8 cellular contexts compared by ENCODE assay signal in the genomic region with DNA sequence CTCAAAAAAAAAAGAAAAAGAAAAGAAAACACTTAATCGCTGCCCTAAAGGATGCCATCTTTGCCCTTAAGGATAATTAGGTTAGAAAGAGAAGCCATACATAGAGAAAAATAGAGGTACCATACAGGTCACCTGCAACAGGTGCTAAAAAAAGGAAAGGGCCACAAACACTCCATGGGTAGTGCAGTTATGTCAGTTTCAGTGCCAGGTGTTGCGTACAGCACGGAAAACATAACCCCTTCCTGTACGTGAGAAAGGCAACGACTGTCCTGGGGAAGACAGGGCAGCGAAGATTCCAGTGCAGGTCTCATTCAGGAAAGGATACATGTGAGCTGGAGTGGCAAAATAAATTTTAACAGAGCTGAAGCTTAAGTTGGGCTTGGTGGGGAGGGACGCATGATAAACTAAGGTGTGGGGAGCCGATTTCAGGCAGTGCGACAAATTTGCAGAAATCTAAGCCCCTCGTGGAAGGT. TPM values are rescaled to one million over a fixed set of nuclear protein-coding genes. Genes with fewer than 3 reads are reported as not detected.
A peak's percentile ranks its signal among the peaks of the same experiment; 100 is the strongest.
DNase-seq lines count a peak whose midpoint lies in the region; ATAC-seq, FAIRE-seq and TF ChIP-seq lines count a peak whose summit lies in the region.

No MANE protein-coding gene starts in this region.

- TF ChIP-seq CTCF in HepG2 (CRISPR knock-in tag; IDR thresholded peaks at IDR 0.05) (no peak), tibial artery (IDR thresholded peaks at IDR 0.05) (no peak)

- peaks cover 7% of the 10 kb centered on the region for H3K79me2 ChIP-seq in HepG2 (ENCODE audit: insufficient read depth, low read length)

- DNase-seq in activated T-cell treated with anti-CD3 and anti-CD28 coated beads, Interleukin-2, amount 50 U/mL, for 24 hours, result no peak
- DNase-seq in activated T-cell treated with anti-CD3 and anti-CD28 coated beads, Interleukin-2, amount 50 U/mL, for 48 hours, result no peak
- DNase-seq in HuH-7.5 (ENCODE audit: low spot score), result peak; percentile 39
- DNase-seq in HepG2 (ENCODE audit: low spot score), result no peak
- DNase-seq in tibial artery, result no peak
- no peak for DNase-seq in OCI-M1 (lab: John Stamatoyannopoulos, UW)
- no peak for DNase-seq in activated gamma-delta T cell (lab: John Stamatoyannopoulos, UW)

- H3K9me3 Mint-ChIP-seq in activated T-cell treated with anti-CD3 and anti-CD28 coated beads, Interleukin-2, amount 50 U/mL, for 24 hours, result no peaks in the 10 kb centered on the region

- in situ Hi-C loops in HepG2 (cut with HindIII; ENCODE audit: extremely low pct_ligation_motif_present, low pct_unique_long_range_greater_than_20kb), result no loop called here

- CTCF ChIA-PET in HepG2 (lab: Yijun Ruan, JAX; ENCODE audit: low intra/inter-chr PET ratio, low total read pairs), result no interaction called here

- H3K4me3 ChIP-seq in HepG2 (replicated peaks in 1 of 3; ENCODE audit: insufficient read depth in 1 of 3, low read depth in 2 of 3, low read length in 3 of 3), result peak overlapping the region; percentile 99 to 100 (median 100)
- H3K4me3 ChIP-seq in tibial artery, result peak overlapping the region; percentile 76 to 78

- intact Hi-C loops in HepG2 (cut with micrococcal nuclease; ENCODE audit: unreplicated experiment), result no loop called here
- intact Hi-C loops in tibial artery (cut with DNase I; ENCODE audit: low total_unique reads), result no loop called here

- TF ChIP-seq POLR2A in HepG2 (IDR thresholded peaks at IDR 0.05; ENCODE audit: insufficient read depth in 1 of 2, low read depth in 2 of 2, low read length in 2 of 2), result no peak

- 5% methylated on average over 10 of the region's 10 CpGs for WGBS in HepG2 (ENCODE audit: low lambda C conversion rate)

- no peaks in the 10 kb centered on the region for H3K9me3 ChIP-seq in HepG2 (ENCODE audit: low read length)
- no peaks in the 10 kb centered on the region for H3K9me3 ChIP-seq in tibial artery

- POLR2A ChIA-PET in HepG2 (lab: Yijun Ruan, JAX), result interaction anchor here (0.6 to 2.3 kb wide), 19 partner anchors 8 to 611 kb away, joined by 3 to 43 read pairs (median 5); partner anchors contain the start of genes ATF1, CSRNP2, FIGNL2 and POU6F1

- peak overlapping the region; percentile 97 for H3K4me3 Mint-ChIP-seq in activated T-cell treated with anti-CD3 and anti-CD28 coated beads, Interleukin-2, amount 50 U/mL, for 24 hours

- peak; percentile 40 for FAIRE-seq in HepG2 (lab: Jason Lieb, UNC)

- H3K27ac ChIP-seq in angular gyrus (ENCODE audit: low read depth, low read length), result peak overlapping the region; percentile 100
- H3K27ac ChIP-seq in HepG2 (ENCODE audit: extremely low read length, insufficient read depth, low read length), result peak overlapping the region; percentile 100
- H3K27ac ChIP-seq in tibial artery, result peak overlapping the region; percentile 95 to 99

- TF ChIP-seq RAD21 in HepG2 (CRISPR knock-in tag; IDR thresholded peaks at IDR 0.05), result no peak

- H3K9ac ChIP-seq in HepG2 (ENCODE audit: insufficient read depth, low read depth, low read length), result peak overlapping the region; percentile 100

- peak overlapping the region; percentile 87 for H3K4me2 ChIP-seq in HepG2 (ENCODE audit: low read depth, low read length)

- peaks cover 42% of the 10 kb centered on the region for H3K36me3 Mint-ChIP-seq in activated T-cell treated with anti-CD3 and anti-CD28 coated beads, Interleukin-2, amount 50 U/mL, for 24 hours (ENCODE audit: low read depth)

- no peaks in the 10 kb centered on the region for H3K27me3 Mint-ChIP-seq in activated T-cell treated with anti-CD3 and anti-CD28 coated beads, Interleukin-2, amount 50 U/mL, for 24 hours

- TF ChIP-seq EP300 in HepG2 (IDR thresholded peaks at IDR 0.05; ENCODE audit: low read depth in 2 of 2, low read length in 2 of 2) (no peak), HepG2 (CRISPR knock-in tag; IDR thresholded peaks at IDR 0.05; ENCODE audit: borderline replicate concordance) (no peak)

- no peaks in the 10 kb centered on the region for H4K20me1 ChIP-seq in HepG2 (ENCODE audit: insufficient read depth, low read length)

- no peaks in the 10 kb centered on the region; a peak in 1 of 5 replicates for H3K27me3 ChIP-seq in HepG2 (ENCODE audit: control insufficient read depth in 1 of 2, insufficient read depth in 2 of 2, low read length in 2 of 2)
- no peaks in the 10 kb centered on the region for H3K27me3 ChIP-seq in tibial artery

- H2AFZ ChIP-seq in HepG2 (ENCODE audit: low read length), result peak overlapping the region; percentile 96

- H3K4me1 Mint-ChIP-seq in activated T-cell treated with anti-CD3 and anti-CD28 coated beads, Interleukin-2, amount 50 U/mL, for 24 hours (ENCODE audit: low read depth), result peaks cover 41% of the 10 kb centered on the region

- BruUV-seq in HepG2 (replicated peaks; lab: Mats Ljungman, UMichigan), result no TSS peak

- peak; percentile 17 for ATAC-seq in HepG2

- H3K27ac Mint-ChIP-seq in activated T-cell treated with anti-CD3 and anti-CD28 coated beads, Interleukin-2, amount 50 U/mL, for 24 hours, result peak overlapping the region; percentile 100

- H3K4me1 ChIP-seq in HepG2 (ENCODE audit: insufficient read depth, low read length) (peaks cover 18% of the 10 kb centered on the region), tibial artery (peaks cover 0 to 34% (median 22%) of the 10 kb centered on the region in 4 donors)

- H3K36me3 ChIP-seq in HepG2 (replicated peaks in 1 of 2; ENCODE audit: control insufficient read depth in 1 of 2, insufficient read depth in 2 of 2, low read length in 2 of 2), result peaks cover 8 to 25% of the 10 kb centered on the region in 2 experiments
- H3K36me3 ChIP-seq in tibial artery, result peaks cover 30 to 32% (median 31%) of the 10 kb centered on the region in 3 donors

RNA-seq across cellular contexts. Expression of gene DAZAP2, which starts 0.6 kb away (rescaled TPM):
- 64.5 and 84.2 TPM in 2 replicates for total RNA-seq in HepG2 (2016; rRNA removed; fragmentation: Illumina TruSeq; extraction: Trizol)
- total RNA-seq in HepG2 (2016; cell fraction: cytosol; rRNA removed; fragmentation: Illumina TruSeq; extraction: Trizol; ENCODE audit: low read depth), result 15.2 and 15.6 TPM in 2 replicates
- total RNA-seq in HepG2 (2016; cell fraction: insoluble cytoplasmic fraction; rRNA removed; fragmentation: Illumina TruSeq; extraction: Trizol), result 65.9 and 90.3 TPM in 2 replicates
- 34.3 and 38.1 TPM in 2 replicates for total RNA-seq in HepG2 (2016; cell fraction: membrane; rRNA removed; fragmentation: Illumina TruSeq; extraction: Trizol)
- 34.2 and 36.6 TPM in 2 replicates for total RNA-seq in HepG2 (2016; cell fraction: nucleus; rRNA removed; fragmentation: Illumina TruSeq; extraction: Trizol)
- 222 and 258 TPM in 2 replicates for polyA plus RNA-seq in HepG2 (2011; rRNA removed)
- polyA plus RNA-seq in HepG2 (2011; cell fraction: cytosol; rRNA removed), result 182 and 210 TPM in 2 replicates
- polyA plus RNA-seq in HepG2 (2011; cell fraction: nucleus; rRNA removed), result 87.4 and 88.0 TPM in 2 replicates
- polyA plus RNA-seq in HepG2 (2012), result 76.2 and 108 TPM in 2 replicates
- polyA plus RNA-seq in HepG2 (2016; cell fraction: cytosol; fragmentation: Illumina TruSeq; extraction: Trizol; ENCODE audit: low read depth), result 19.8 and 24.2 TPM in 2 replicates
- polyA plus RNA-seq in HepG2 (2016; cell fraction: insoluble cytoplasmic fraction; fragmentation: Illumina TruSeq; extraction: Trizol; ENCODE audit: low read depth), result 145 and 157 TPM in 2 replicates
- polyA plus RNA-seq in HepG2 (2016; cell fraction: membrane; fragmentation: Illumina TruSeq; extraction: Trizol; ENCODE audit: low read depth), result 33.9 and 34.4 TPM in 2 replicates
- 65.7 and 66.4 TPM in 2 replicates for polyA plus RNA-seq in HepG2 (2016; cell fraction: nucleus; fragmentation: Illumina TruSeq; extraction: Trizol; ENCODE audit: insufficient read depth, low read depth)
- 262 and 758 TPM in 2 replicates for polyA minus RNA-seq in HepG2 (2011; rRNA and poly(A)+ RNA removed; ENCODE audit: low replicate concordance)
- polyA minus RNA-seq in HepG2 (2011; cell fraction: cytosol; rRNA and poly(A)+ RNA removed), result 51.4 and 56.4 TPM in 2 replicates
- 56.5 and 81.8 TPM in 2 replicates for polyA minus RNA-seq in HepG2 (2011; cell fraction: nucleus; rRNA and poly(A)+ RNA removed)

RNA-seq across cellular contexts. Expression of gene POU6F1, which starts 20.2 kb away (rescaled TPM):
- 0.41 and 0.51 TPM in 2 replicates for total RNA-seq in HepG2 (2016; rRNA removed; fragmentation: Illumina TruSeq; extraction: Trizol)
- 0.10 TPM in 1 of 2 replicates, not detected in the other for total RNA-seq in HepG2 (2016; cell fraction: cytosol; rRNA removed; fragmentation: Illumina TruSeq; extraction: Trizol; ENCODE audit: low read depth)
- 0.63 TPM in 1 of 2 replicates, not detected in the other for total RNA-seq in HepG2 (2016; cell fraction: insoluble cytoplasmic fraction; rRNA removed; fragmentation: Illumina TruSeq; extraction: Trizol)
- 0.45 and 0.59 TPM in 2 replicates for total RNA-seq in HepG2 (2016; cell fraction: membrane; rRNA removed; fragmentation: Illumina TruSeq; extraction: Trizol)
- total RNA-seq in HepG2 (2016; cell fraction: nucleus; rRNA removed; fragmentation: Illumina TruSeq; extraction: Trizol), result 0.34 and 0.47 TPM in 2 replicates
- polyA plus RNA-seq in HepG2 (2011; rRNA removed), result 0.48 and 1.4 TPM in 2 replicates
- 0.23 and 0.44 TPM in 2 replicates for polyA plus RNA-seq in HepG2 (2011; cell fraction: cytosol; rRNA removed)
- 1.5 and 1.8 TPM in 2 replicates for polyA plus RNA-seq in HepG2 (2011; cell fraction: nucleus; rRNA removed)
- 0.42 and 0.75 TPM in 2 replicates for polyA plus RNA-seq in HepG2 (2012)
- 0.07 and 0.41 TPM in 2 replicates for polyA plus RNA-seq in HepG2 (2016; cell fraction: cytosol; fragmentation: Illumina TruSeq; extraction: Trizol; ENCODE audit: low read depth)
- polyA plus RNA-seq in HepG2 (2016; cell fraction: insoluble cytoplasmic fraction; fragmentation: Illumina TruSeq; extraction: Trizol; ENCODE audit: low read depth), result 0.44 and 0.77 TPM in 2 replicates
- polyA plus RNA-seq in HepG2 (2016; cell fraction: membrane; fragmentation: Illumina TruSeq; extraction: Trizol; ENCODE audit: low read depth), result 0.98 and 1.3 TPM in 2 replicates
- polyA plus RNA-seq in HepG2 (2016; cell fraction: nucleus; fragmentation: Illumina TruSeq; extraction: Trizol; ENCODE audit: insufficient read depth, low read depth), result 0.45 and 1.2 TPM in 2 replicates
- 0.22 and 7.6 TPM in 2 replicates for polyA minus RNA-seq in HepG2 (2011; rRNA and poly(A)+ RNA removed; ENCODE audit: low replicate concordance)
- polyA minus RNA-seq in HepG2 (2011; cell fraction: cytosol; rRNA and poly(A)+ RNA removed), result not detected in 2 replicates
- 0.52 and 1.5 TPM in 2 replicates for polyA minus RNA-seq in HepG2 (2011; cell fraction: nucleus; rRNA and poly(A)+ RNA removed)

RNA-seq across cellular contexts. Expression of gene SMAGP, which starts 32.1 kb away (rescaled TPM):
- total RNA-seq in HepG2 (2016; rRNA removed; fragmentation: Illumina TruSeq; extraction: Trizol), result 9.2 and 9.4 TPM in 2 replicates
- 8.8 and 9.7 TPM in 2 replicates for total RNA-seq in HepG2 (2016; cell fraction: cytosol; rRNA removed; fragmentation: Illumina TruSeq; extraction: Trizol; ENCODE audit: low read depth)
- total RNA-seq in HepG2 (2016; cell fraction: insoluble cytoplasmic fraction; rRNA removed; fragmentation: Illumina TruSeq; extraction: Trizol), result 9.1 and 13.6 TPM in 2 replicates
- 14.6 and 18.5 TPM in 2 replicates for total RNA-seq in HepG2 (2016; cell fraction: membrane; rRNA removed; fragmentation: Illumina TruSeq; extraction: Trizol)
- 7.2 and 9.3 TPM in 2 replicates for total RNA-seq in HepG2 (2016; cell fraction: nucleus; rRNA removed; fragmentation: Illumina TruSeq; extraction: Trizol)
- 9.0 and 9.2 TPM in 2 replicates for polyA plus RNA-seq in HepG2 (2011; rRNA removed)
- 6.6 and 9.5 TPM in 2 replicates for polyA plus RNA-seq in HepG2 (2011; cell fraction: cytosol; rRNA removed)
- polyA plus RNA-seq in HepG2 (2011; cell fraction: nucleus; rRNA removed), result 2.7 and 5.8 TPM in 2 replicates
- polyA plus RNA-seq in HepG2 (2012), result 4.8 and 5.7 TPM in 2 replicates
- polyA plus RNA-seq in HepG2 (2016; cell fraction: cytosol; fragmentation: Illumina TruSeq; extraction: Trizol; ENCODE audit: low read depth), result 18.2 and 25.0 TPM in 2 replicates
- polyA plus RNA-seq in HepG2 (2016; cell fraction: insoluble cytoplasmic fraction; fragmentation: Illumina TruSeq; extraction: Trizol; ENCODE audit: low read depth), result 16.4 and 20.9 TPM in 2 replicates
- polyA plus RNA-seq in HepG2 (2016; cell fraction: membrane; fragmentation: Illumina TruSeq; extraction: Trizol; ENCODE audit: low read depth), result 27.7 and 33.2 TPM in 2 replicates
- polyA plus RNA-seq in HepG2 (2016; cell fraction: nucleus; fragmentation: Illumina TruSeq; extraction: Trizol; ENCODE audit: insufficient read depth, low read depth), result 13.7 and 15.1 TPM in 2 replicates
- polyA minus RNA-seq in HepG2 (2011; rRNA and poly(A)+ RNA removed; ENCODE audit: low replicate concordance), result 6.2 and 13.0 TPM in 2 replicates
- 1.6 and 1.8 TPM in 2 replicates for polyA minus RNA-seq in HepG2 (2011; cell fraction: cytosol; rRNA and poly(A)+ RNA removed)
- 3.0 and 3.2 TPM in 2 replicates for polyA minus RNA-seq in HepG2 (2011; cell fraction: nucleus; rRNA and poly(A)+ RNA removed)
